7 cellular contexts compared by ENCODE assay signal in the genomic region with DNA sequence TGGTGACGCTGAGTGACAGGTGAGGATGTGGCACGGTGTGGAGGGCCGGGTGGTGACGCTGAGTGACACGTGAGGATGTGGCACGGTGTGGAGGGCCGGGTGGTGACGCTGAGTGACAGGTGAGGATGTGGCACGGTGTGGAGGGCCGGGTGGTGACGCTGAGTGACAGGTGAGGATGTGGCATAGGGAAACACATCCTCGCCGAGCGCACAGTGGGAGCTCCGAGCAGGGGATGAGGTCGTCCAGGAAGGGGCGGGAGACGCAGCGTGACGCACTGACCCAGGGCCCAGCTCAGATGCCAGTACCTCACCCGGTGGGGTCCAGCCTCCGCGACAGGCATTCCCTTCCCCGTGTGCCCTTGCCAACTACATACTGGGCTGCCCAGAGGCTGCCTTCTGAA. TPM values are rescaled to one million over a fixed set of nuclear protein-coding genes. Genes with fewer than 3 reads are reported as not detected.
A peak's percentile ranks its signal among the peaks of the same experiment; 100 is the strongest.
DNase-seq lines count a peak whose midpoint lies in the region; ATAC-seq lines count a peak whose summit lies in the region.
"Not testable (repeated sequence)": the region's sequence is repeated elsewhere in the genome, so short reads cannot be mapped to it uniquely, and the experiment has no call there.

No MANE protein-coding gene starts in this region.

- H3K4me1 ChIP-seq in BLaER1 = peaks cover 97% of the 10 kb centered on the region
- peaks cover 72% of the 10 kb centered on the region for H3K4me1 ChIP-seq in CD8-positive, alpha-beta memory T cell (ENCODE audit: insufficient read depth, low read length)

- peak overlapping the region; percentile 98 for H3K4me2 ChIP-seq in BLaER1

- CTCF ChIA-PET in CD8-positive, alpha-beta memory T cell (lab: Charles Lee); activated CD4-positive, alpha-beta T cell treated with anti-CD3 and anti-CD28 coated beads, Interleukin-2, amount 10 ng/mL, durations not matched to agents 7 days and 5 days (lab: Charles Lee): not testable (repeated sequence)

- H3K9me3 Mint-ChIP-seq in CD8-positive, alpha-beta memory T cell; activated CD4-positive, alpha-beta T cell treated with anti-CD3 and anti-CD28 coated beads, Interleukin-2, amount 10 ng/mL, durations not matched to agents 7 days and 5 days; naive thymus-derived CD8-positive, alpha-beta T cell: not testable (repeated sequence)

- not testable (repeated sequence) for H3K36me3 Mint-ChIP-seq in CD8-positive, alpha-beta memory T cell; activated CD4-positive, alpha-beta T cell treated with anti-CD3 and anti-CD28 coated beads, Interleukin-2, amount 10 ng/mL, durations not matched to agents 7 days and 5 days (ENCODE audit: low read depth); naive thymus-derived CD8-positive, alpha-beta T cell

- peak overlapping the region; percentile 43 to 98 (median 91) for H3K27ac Mint-ChIP-seq in CD8-positive, alpha-beta memory T cell
- H3K27ac Mint-ChIP-seq in activated CD4-positive, alpha-beta T cell treated with anti-CD3 and anti-CD28 coated beads, Interleukin-2, amount 10 ng/mL, durations not matched to agents 7 days and 5 days = peak overlapping the region; percentile 76
- peak overlapping the region; percentile 63 to 96 (median 93) for H3K27ac Mint-ChIP-seq in naive thymus-derived CD8-positive, alpha-beta T cell

- peaks cover 49 to 63% (median 50%) of the 10 kb centered on the region in 3 donors for H3K4me1 Mint-ChIP-seq in CD8-positive, alpha-beta memory T cell
- peaks cover 50% of the 10 kb centered on the region for H3K4me1 Mint-ChIP-seq in activated CD4-positive, alpha-beta T cell treated with anti-CD3 and anti-CD28 coated beads, Interleukin-2, amount 10 ng/mL, durations not matched to agents 7 days and 5 days
- peaks cover 18 to 65% (median 52%) of the 10 kb centered on the region in 4 donors for H3K4me1 Mint-ChIP-seq in naive thymus-derived CD8-positive, alpha-beta T cell

- POLR2A ChIA-PET in CD8-positive, alpha-beta memory T cell (lab: Charles Lee); activated CD4-positive, alpha-beta T cell treated with anti-CD3 and anti-CD28 coated beads, Interleukin-2, amount 10 ng/mL, durations not matched to agents 7 days and 5 days (lab: Charles Lee): not testable (repeated sequence)
- POLR2A ChIA-PET in naive thymus-derived CD8-positive, alpha-beta T cell (lab: Charles Lee) = interaction anchor here (0.8 to 1.0 kb wide), 2 partner anchors 9 to 18 kb away, joined by 3 to 4 read pairs; a partner anchor contains a TSS

- H3K36me3 ChIP-seq in BLaER1; CD8-positive, alpha-beta memory T cell (ENCODE audit: insufficient read depth, low read length): not testable (repeated sequence)

- DNase-seq in CD8-positive, alpha-beta memory T cell = peak; percentile 24 to 74 (median 68)
- DNase-seq in T-helper 1 cell = peak in 3 of 5 donors; percentile 42 to 52 (median 48)
- DNase-seq in activated CD4-positive, alpha-beta T cell treated with anti-CD3 and anti-CD28 coated beads, Interleukin-2, amount 10 ng/mL, durations not matched to agents 7 days and 5 days = not testable (repeated sequence)
- DNase-seq in activated gamma-delta T cell treated with Interleukin-2 at 50 U/mL for 16 hours = peak; percentile 43
- peak; percentile 52 for DNase-seq in effector CD4-positive, alpha-beta T cell
- peak in 9 of 10 donors; percentile 42 to 85 (median 69) for DNase-seq in naive thymus-derived CD8-positive, alpha-beta T cell

- 0 out of 2 replicates have a peak overlapping the region, but pooled peaks have one; percentile 76 for H3K9ac ChIP-seq in BLaER1

- H3K27me3 Mint-ChIP-seq in CD8-positive, alpha-beta memory T cell; activated CD4-positive, alpha-beta T cell treated with anti-CD3 and anti-CD28 coated beads, Interleukin-2, amount 10 ng/mL, durations not matched to agents 7 days and 5 days; naive thymus-derived CD8-positive, alpha-beta T cell: not testable (repeated sequence)

- not testable (repeated sequence) for H3K4me3 ChIP-seq in BLaER1; CD8-positive, alpha-beta memory T cell (ENCODE audit: low read length)

- H3K27ac ChIP-seq in BLaER1 = peak overlapping the region; percentile 87; the same call in 1 of the 2 replicates
- not testable (repeated sequence) for H3K27ac ChIP-seq in CD8-positive, alpha-beta memory T cell (ENCODE audit: low read depth, low read length)

- H3K27me3 ChIP-seq in BLaER1; CD8-positive, alpha-beta memory T cell (ENCODE audit: insufficient read depth, low read length, poor library complexity, severe bottlenecking): not testable (repeated sequence)

- H3K9me3 ChIP-seq in BLaER1; CD8-positive, alpha-beta memory T cell (ENCODE audit: low read length): not testable (repeated sequence)

- H3K4me3 Mint-ChIP-seq in CD8-positive, alpha-beta memory T cell = peak overlapping the region in 5 of 7 donors; percentile 13 to 79 (median 24)
- not testable (repeated sequence) for H3K4me3 Mint-ChIP-seq in activated CD4-positive, alpha-beta T cell treated with anti-CD3 and anti-CD28 coated beads, Interleukin-2, amount 10 ng/mL, durations not matched to agents 7 days and 5 days
- H3K4me3 Mint-ChIP-seq in naive thymus-derived CD8-positive, alpha-beta T cell = peak overlapping the region in 6 of 10 donors; percentile 27 to 78 (median 54)

- ATAC-seq in naive thymus-derived CD8-positive, alpha-beta T cell = peak; percentile 26 to 65

- peaks cover 65% of the 10 kb centered on the region for H4K20me1 ChIP-seq in BLaER1

RNA-seq across cellular contexts. Expression of a gene that starts 17.6 kb away (rescaled TPM):
- 10 to 100 TPM; 15.5 to 16.7 TPM for total RNA-seq in CD8-positive, alpha-beta memory T cell
- polyA plus RNA-seq in CD8-positive, alpha-beta memory T cell = 0.71 TPM
- 10 to 100 TPM; 12.7 to 13.8 TPM for total RNA-seq in activated CD4-positive, alpha-beta T cell treated with anti-CD3 and anti-CD28 coated beads, Interleukin-2, amount 10 ng/mL, durations not matched to agents 7 days and 5 days
- 10 to 100 TPM; 10.6 to 10.8 TPM for total RNA-seq in naive thymus-derived CD8-positive, alpha-beta T cell
- polyA plus RNA-seq in naive thymus-derived CD8-positive, alpha-beta T cell = under 1 TPM; 0.23 to 0.36 (median 0.28) TPM
